ENCODE assay signal across 1 cellular context in the genomic region with DNA sequence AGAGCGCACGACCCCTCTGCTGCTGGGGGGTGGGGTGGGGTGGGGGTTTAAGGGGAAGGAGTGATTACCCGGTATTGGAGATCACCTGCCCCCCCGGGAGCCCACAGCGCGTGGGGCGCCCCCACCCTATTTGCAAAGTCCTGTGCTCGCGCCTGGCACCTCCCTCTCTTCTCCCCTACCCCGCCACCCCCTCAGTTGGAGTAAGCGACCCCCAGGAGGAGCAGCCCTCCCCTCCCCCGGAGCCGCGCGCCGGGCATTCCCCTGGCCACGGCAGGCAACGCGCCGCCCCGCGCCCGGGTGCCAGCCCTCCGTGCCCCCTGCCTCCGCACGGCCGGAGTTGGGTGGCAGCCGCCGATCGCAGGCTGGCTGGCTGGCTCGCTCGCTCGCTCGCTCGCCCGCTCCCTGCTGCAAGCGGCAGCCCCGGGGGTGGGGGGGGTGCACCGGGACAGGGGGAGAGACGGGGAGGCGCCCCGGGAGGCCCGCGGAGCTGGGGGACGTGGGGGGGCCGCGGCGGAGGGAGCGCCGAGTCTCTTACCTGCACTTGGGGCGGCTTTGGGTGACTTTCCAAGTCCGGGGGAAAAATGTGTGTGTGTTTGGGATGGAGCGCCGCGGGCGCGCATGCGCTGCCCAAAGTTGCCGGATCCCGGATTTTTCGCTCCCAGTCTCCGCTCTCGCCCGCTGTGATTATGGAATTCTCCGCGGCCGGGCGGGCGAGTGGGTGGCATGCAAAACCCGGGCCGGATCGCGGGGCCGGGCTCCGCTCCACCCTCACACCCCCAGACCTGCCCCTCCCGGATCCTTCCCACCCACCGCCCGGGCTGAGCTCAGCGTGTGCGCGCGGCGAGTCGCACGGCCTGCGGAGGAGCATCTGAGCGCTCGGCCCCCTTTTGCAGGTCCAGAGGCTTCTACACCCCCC.
TF ChIP-seq lines count a peak whose summit lies in the region.

A gene with protein sequence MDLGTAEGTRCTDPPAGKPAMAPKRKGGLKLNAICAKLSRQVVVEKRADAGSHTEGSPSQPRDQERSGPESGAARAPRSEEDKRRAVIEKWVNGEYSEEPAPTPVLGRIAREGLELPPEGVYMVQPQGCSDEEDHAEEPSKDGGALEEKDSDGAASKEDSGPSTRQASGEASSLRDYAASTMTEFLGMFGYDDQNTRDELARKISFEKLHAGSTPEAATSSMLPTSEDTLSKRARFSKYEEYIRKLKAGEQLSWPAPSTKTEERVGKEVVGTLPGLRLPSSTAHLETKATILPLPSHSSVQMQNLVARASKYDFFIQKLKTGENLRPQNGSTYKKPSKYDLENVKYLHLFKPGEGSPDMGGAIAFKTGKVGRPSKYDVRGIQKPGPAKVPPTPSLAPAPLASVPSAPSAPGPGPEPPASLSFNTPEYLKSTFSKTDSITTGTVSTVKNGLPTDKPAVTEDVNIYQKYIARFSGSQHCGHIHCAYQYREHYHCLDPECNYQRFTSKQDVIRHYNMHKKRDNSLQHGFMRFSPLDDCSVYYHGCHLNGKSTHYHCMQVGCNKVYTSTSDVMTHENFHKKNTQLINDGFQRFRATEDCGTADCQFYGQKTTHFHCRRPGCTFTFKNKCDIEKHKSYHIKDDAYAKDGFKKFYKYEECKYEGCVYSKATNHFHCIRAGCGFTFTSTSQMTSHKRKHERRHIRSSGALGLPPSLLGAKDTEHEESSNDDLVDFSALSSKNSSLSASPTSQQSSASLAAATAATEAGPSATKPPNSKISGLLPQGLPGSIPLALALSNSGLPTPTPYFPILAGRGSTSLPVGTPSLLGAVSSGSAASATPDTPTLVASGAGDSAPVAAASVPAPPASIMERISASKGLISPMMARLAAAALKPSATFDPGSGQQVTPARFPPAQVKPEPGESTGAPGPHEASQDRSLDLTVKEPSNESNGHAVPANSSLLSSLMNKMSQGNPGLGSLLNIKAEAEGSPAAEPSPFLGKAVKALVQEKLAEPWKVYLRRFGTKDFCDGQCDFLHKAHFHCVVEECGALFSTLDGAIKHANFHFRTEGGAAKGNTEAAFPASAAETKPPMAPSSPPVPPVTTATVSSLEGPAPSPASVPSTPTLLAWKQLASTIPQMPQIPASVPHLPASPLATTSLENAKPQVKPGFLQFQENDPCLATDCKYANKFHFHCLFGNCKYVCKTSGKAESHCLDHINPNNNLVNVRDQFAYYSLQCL (N-terminal part only) (minus strand): TSS at position 618 of the 916 bp plus-strand sequence. CDS start 102,757 bp downstream, outside the sequence.

TF ChIP-seq in HEK293, 187 proteins besides CTCF, POLR2A, EP300 and RAD21 (continued from another document):
- TF ChIP-seq, protein P1, sequence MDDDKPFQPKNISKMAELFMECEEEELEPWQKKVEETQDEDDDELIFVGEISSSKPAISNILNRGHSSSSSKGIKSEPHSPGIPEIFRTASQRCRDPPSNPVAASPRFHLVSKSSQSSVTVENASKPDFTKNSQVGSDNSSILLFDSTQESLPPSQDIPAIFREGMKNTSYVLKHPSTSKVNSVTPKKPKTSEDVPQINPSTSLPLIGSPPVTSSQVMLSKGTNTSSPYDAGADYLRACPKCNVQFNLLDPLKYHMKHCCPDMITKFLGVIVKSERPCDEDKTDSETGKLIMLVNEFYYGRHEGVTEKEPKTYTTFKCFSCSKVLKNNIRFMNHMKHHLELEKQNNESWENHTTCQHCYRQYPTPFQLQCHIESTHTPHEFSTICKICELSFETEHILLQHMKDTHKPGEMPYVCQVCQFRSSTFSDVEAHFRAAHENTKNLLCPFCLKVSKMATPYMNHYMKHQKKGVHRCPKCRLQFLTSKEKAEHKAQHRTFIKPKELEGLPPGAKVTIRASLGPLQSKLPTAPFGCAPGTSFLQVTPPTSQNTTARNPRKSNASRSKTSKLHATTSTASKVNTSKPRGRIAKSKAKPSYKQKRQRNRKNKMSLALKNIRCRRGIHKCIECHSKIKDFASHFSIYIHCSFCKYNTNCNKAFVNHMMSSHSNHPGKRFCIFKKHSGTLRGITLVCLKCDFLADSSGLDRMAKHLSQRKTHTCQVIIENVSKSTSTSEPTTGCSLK (tag by site-specific recombination; IDR thresholded peaks at IDR 0.05) = no peak
- TF ChIP-seq, protein P2, sequence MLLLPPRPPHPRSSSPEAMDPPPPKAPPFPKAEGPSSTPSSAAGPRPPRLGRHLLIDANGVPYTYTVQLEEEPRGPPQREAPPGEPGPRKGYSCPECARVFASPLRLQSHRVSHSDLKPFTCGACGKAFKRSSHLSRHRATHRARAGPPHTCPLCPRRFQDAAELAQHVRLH (tag by site-specific recombination; IDR thresholded peaks at IDR 0.05) = peak; percentile 76; the same call in 1 of the 2 replicates
- no peak; the same call in 1 of the 2 replicates for TF ChIP-seq REPIN1 (tag by site-specific recombination; IDR thresholded peaks at IDR 0.05; ENCODE audit: low read depth)
- no peak for TF ChIP-seq ZNF138 (tag by site-specific recombination; IDR thresholded peaks at IDR 0.05; ENCODE audit: borderline replicate concordance)
- TF ChIP-seq ZNF654 (tag by site-specific recombination; IDR thresholded peaks at IDR 0.05; ENCODE audit: low read depth) = no peak
- no peak for TF ChIP-seq ZNF529 (tag by site-specific recombination; IDR thresholded peaks at IDR 0.05; ENCODE audit: insufficient replicate concordance)
- TF ChIP-seq, protein P3, sequence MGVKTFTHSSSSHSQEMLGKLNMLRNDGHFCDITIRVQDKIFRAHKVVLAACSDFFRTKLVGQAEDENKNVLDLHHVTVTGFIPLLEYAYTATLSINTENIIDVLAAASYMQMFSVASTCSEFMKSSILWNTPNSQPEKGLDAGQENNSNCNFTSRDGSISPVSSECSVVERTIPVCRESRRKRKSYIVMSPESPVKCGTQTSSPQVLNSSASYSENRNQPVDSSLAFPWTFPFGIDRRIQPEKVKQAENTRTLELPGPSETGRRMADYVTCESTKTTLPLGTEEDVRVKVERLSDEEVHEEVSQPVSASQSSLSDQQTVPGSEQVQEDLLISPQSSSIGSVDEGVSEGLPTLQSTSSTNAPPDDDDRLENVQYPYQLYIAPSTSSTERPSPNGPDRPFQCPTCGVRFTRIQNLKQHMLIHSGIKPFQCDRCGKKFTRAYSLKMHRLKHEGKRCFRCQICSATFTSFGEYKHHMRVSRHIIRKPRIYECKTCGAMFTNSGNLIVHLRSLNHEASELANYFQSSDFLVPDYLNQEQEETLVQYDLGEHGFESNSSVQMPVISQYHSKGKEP (tag by site-specific recombination; IDR thresholded peaks at IDR 0.05) = peak; percentile 73; the same call in 1 of the 2 replicates
- TF ChIP-seq HOXC10 (CRISPR knock-in tag; IDR thresholded peaks at IDR 0.05) = no peak
- no peak for TF ChIP-seq ZNF302 (tag by site-specific recombination; IDR thresholded peaks at IDR 0.05; ENCODE audit: low read depth)
- peak; percentile 86; the same call in 1 of the 2 replicates for TF ChIP-seq KLF7 (tag by site-specific recombination; IDR thresholded peaks at IDR 0.05; ENCODE audit: borderline replicate concordance)
- TF ChIP-seq ZNF239 (tag by site-specific recombination; IDR thresholded peaks at IDR 0.05) = no peak
- TF ChIP-seq, protein P4, sequence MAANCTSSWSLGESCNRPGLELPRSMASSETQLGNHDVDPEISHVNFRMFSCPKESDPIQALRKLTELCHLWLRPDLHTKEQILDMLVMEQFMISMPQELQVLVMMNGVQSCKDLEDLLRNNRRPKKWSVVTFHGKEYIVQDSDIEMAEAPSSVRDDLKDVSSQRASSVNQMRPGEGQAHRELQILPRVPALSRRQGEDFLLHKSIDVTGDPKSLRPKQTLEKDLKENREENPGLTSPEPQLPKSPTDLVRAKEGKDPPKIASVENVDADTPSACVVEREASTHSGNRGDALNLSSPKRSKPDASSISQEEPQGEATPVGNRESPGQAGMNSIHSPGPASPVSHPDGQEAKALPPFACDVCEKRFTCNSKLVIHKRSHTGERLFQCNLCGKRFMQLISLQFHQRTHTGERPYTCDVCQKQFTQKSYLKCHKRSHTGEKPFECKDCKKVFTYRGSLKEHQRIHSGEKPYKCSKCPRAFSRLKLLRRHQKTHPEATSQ (tag by site-specific recombination; IDR thresholded peaks at IDR 0.05) = 0 out of 2 replicates have a peak, but pooled peaks have one; percentile 30
- peak; percentile 84 for TF ChIP-seq ZNF501 (tag by site-specific recombination; IDR thresholded peaks at IDR 0.05)
- TF ChIP-seq KLF10 (tag by site-specific recombination; IDR thresholded peaks at IDR 0.05) = peak; percentile 97
- TF ChIP-seq GLI2 (tag by site-specific recombination; IDR thresholded peaks at IDR 0.05; ENCODE audit: borderline replicate concordance, low read depth) = no peak; the same call in 1 of the 2 replicates
- peak; percentile 97 for TF ChIP-seq ZFHX2 (tag by site-specific recombination; conservative IDR thresholded peaks at IDR 0.05)
- peak; percentile 49 for TF ChIP-seq ZNF423 (tag by site-specific recombination; IDR thresholded peaks at IDR 0.05)
- TF ChIP-seq ZNF664 (tag by site-specific recombination; IDR thresholded peaks at IDR 0.05) = no peak
- TF ChIP-seq ZNF391 (tag by site-specific recombination; IDR thresholded peaks at IDR 0.05; ENCODE audit: borderline replicate concordance, low read depth) = peak; percentile 83; the same call in 1 of the 2 replicates
- peak; percentile 82 for TF ChIP-seq ZNF660 (tag by site-specific recombination; IDR thresholded peaks at IDR 0.05)
- no peak for TF ChIP-seq ZNF776 (tag by site-specific recombination; IDR thresholded peaks at IDR 0.05; ENCODE audit: borderline replicate concordance)
- no peak for TF ChIP-seq ZNF223 (tag by site-specific recombination; IDR thresholded peaks at IDR 0.05)
- no peak for TF ChIP-seq ZNF621 (tag by site-specific recombination; IDR thresholded peaks at IDR 0.05)
- peak; percentile 87 for TF ChIP-seq SCRT2 (tag by site-specific recombination; IDR thresholded peaks at IDR 0.05)
- no peak for TF ChIP-seq ZFP41 (tag by site-specific recombination; IDR thresholded peaks at IDR 0.05; ENCODE audit: borderline replicate concordance)
- no peak for TF ChIP-seq ZNF571 (tag by site-specific recombination; IDR thresholded peaks at IDR 0.05)
- TF ChIP-seq ZNF211 (tag by site-specific recombination; IDR thresholded peaks at IDR 0.05; ENCODE audit: low read depth) = no peak
- TF ChIP-seq WT1 (tag by site-specific recombination; IDR thresholded peaks at IDR 0.05) = peak; percentile 66
- peak; percentile 27; the same call in 1 of the 2 replicates for TF ChIP-seq ZSCAN23 (tag by site-specific recombination; IDR thresholded peaks at IDR 0.05)
- TF ChIP-seq ZNF768 (tag by site-specific recombination; IDR thresholded peaks at IDR 0.05) = no peak
- 0 out of 2 replicates have a peak, but pooled peaks have one; percentile 11 for TF ChIP-seq ZNF785 (tag by site-specific recombination; IDR thresholded peaks at IDR 0.05)
- TF ChIP-seq PRDM1 (tag by site-specific recombination; IDR thresholded peaks at IDR 0.05) = no peak
- peak; percentile 55; the same call in 1 of the 2 replicates for TF ChIP-seq GFI1B (tag by site-specific recombination; IDR thresholded peaks at IDR 0.05)
